22 cellular contexts compared by ENCODE assay signal in genomic region chr18:29962579-29962978, GRCh38.
"Had no signal": no experiment of that assay in that cellular context is flagged by ENCODE, and none has a peak within 500 bp of the region (broad histone marks: within the 10 kb centered on the region; RNA-seq: fewer than 3 reads in every experiment).

No MANE protein-coding gene starts in this region.

- DNase-seq: activated CD4-positive, alpha-beta T cell treated with anti-CD3 and anti-CD28 coated beads, Interleukin-2, amount 10 ng/mL, durations not matched to agents 24 days and 14 days; activated CD8-positive, alpha-beta memory T cell treated with anti-CD3 and anti-CD28 coated beads, Interleukin-2, amount 10 ng/mL, durations not matched to agents 7 days and 5 days; activated CD8-positive, alpha-beta T cell treated with anti-CD3 and anti-CD28 coated beads for 36 hours; activated gamma-delta T cell; activated naive CD4-positive, alpha-beta T cell treated with anti-CD3 and anti-CD28 coated beads, Interleukin-2, amount 50 U/mL, for 16 hours; activated naive CD8-positive, alpha-beta T cell treated with anti-CD3 and anti-CD28 coated beads, Interleukin-2, amount 50 U/mL, for 24 hours; activated T-cell treated with anti-CD3 and anti-CD28 coated beads for 4 hours; anterior cingulate cortex; central memory CD4-positive, alpha-beta T cell; dermis blood vessel endothelial cell; effector CD8-positive, alpha-beta T cell; foreskin melanocyte; glutamatergic neuron; hippocampal formation; left ventricle myocardium superior; psoas muscle; right cardiac atrium; stimulated activated CD4-positive, alpha-beta T cell treated with anti-CD3 and anti-CD28 coated beads, Interleukin-4, amount 100 ng/mL, for 24 hours; stimulated activated naive CD8-positive, alpha-beta T cell treated with anti-CD3 and anti-CD28 coated beads, Interleukin-15, Interleukin-2, amounts not matched to agents 100 U/mL and 50 U/mL, for 24 hours; upper lobe of right lung had no signal

- ATAC-seq: activated CD4-positive, CD25-positive, alpha-beta regulatory T cell treated with anti-CD3 and anti-CD28 coated beads, Interleukin-2, amount 50 U/mL, for 24 hours; activated CD8-positive, alpha-beta memory T cell treated with anti-CD3 and anti-CD28 coated beads, Interleukin-2, amount 10 ng/mL, durations not matched to agents 7 days and 5 days; activated CD8-positive, alpha-beta T cell treated with anti-CD3 and anti-CD28 coated beads for 36 hours; activated naive CD8-positive, alpha-beta T cell treated with anti-CD3 and anti-CD28 coated beads, Interleukin-2, amount 50 U/mL, for 24 hours; left ventricle myocardium superior; natural killer cell treated with Interleukin-12 subunit alpha and Interleukin-12 subunit beta and Interleukin-15 and Interleukin-18, amount 100 ng/mL, for 72 hours; psoas muscle; right cardiac atrium; stimulated activated naive CD8-positive, alpha-beta T cell treated with anti-CD3 and anti-CD28 coated beads, Interleukin-15, Interleukin-2, amounts not matched to agents 100 U/mL and 50 U/mL, for 24 hours; upper lobe of right lung had no signal

- H3K36me3 ChIP-seq: upper lobe of right lung had no signal

- H3K4me3 ChIP-seq: psoas muscle, upper lobe of right lung had no signal

- H3K27me3 ChIP-seq: upper lobe of right lung had no signal
